Comparison of ENCODE assay signal across 1 cellular context in genomic region chr1:225887030-225887314, GRCh38.
TF ChIP-seq lines count a peak whose summit lies in the region.

No MANE protein-coding gene starts in this region.

TF ChIP-seq in WTC11, 78 proteins besides CTCF, POLR2A, EP300 and RAD21 (continued from another document):
- TF ChIP-seq, protein P1, sequence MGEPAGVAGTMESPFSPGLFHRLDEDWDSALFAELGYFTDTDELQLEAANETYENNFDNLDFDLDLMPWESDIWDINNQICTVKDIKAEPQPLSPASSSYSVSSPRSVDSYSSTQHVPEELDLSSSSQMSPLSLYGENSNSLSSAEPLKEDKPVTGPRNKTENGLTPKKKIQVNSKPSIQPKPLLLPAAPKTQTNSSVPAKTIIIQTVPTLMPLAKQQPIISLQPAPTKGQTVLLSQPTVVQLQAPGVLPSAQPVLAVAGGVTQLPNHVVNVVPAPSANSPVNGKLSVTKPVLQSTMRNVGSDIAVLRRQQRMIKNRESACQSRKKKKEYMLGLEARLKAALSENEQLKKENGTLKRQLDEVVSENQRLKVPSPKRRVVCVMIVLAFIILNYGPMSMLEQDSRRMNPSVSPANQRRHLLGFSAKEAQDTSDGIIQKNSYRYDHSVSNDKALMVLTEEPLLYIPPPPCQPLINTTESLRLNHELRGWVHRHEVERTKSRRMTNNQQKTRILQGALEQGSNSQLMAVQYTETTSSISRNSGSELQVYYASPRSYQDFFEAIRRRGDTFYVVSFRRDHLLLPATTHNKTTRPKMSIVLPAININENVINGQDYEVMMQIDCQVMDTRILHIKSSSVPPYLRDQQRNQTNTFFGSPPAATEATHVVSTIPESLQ (CRISPR knock-in tag; IDR thresholded peaks at IDR 0.05), result no peak
- TF ChIP-seq ZNF416 (CRISPR knock-in tag; IDR thresholded peaks at IDR 0.05) (no peak), NR2C2 (CRISPR knock-in tag; IDR thresholded peaks at IDR 0.05) (no peak)
- TF ChIP-seq, protein P2, sequence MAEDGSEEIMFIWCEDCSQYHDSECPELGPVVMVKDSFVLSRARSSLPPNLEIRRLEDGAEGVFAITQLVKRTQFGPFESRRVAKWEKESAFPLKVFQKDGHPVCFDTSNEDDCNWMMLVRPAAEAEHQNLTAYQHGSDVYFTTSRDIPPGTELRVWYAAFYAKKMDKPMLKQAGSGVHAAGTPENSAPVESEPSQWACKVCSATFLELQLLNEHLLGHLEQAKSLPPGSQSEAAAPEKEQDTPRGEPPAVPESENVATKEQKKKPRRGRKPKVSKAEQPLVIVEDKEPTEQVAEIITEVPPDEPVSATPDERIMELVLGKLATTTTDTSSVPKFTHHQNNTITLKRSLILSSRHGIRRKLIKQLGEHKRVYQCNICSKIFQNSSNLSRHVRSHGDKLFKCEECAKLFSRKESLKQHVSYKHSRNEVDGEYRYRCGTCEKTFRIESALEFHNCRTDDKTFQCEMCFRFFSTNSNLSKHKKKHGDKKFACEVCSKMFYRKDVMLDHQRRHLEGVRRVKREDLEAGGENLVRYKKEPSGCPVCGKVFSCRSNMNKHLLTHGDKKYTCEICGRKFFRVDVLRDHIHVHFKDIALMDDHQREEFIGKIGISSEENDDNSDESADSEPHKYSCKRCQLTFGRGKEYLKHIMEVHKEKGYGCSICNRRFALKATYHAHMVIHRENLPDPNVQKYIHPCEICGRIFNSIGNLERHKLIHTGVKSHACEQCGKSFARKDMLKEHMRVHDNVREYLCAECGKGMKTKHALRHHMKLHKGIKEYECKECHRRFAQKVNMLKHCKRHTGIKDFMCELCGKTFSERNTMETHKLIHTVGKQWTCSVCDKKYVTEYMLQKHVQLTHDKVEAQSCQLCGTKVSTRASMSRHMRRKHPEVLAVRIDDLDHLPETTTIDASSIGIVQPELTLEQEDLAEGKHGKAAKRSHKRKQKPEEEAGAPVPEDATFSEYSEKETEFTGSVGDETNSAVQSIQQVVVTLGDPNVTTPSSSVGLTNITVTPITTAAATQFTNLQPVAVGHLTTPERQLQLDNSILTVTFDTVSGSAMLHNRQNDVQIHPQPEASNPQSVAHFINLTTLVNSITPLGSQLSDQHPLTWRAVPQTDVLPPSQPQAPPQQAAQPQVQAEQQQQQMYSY (CRISPR knock-in tag; IDR thresholded peaks at IDR 0.05), result no peak
